ENCODE assay signal across 14 cellular contexts in genomic region chr9:87594218-87594617, GRCh38.
DNase-seq lines count a peak whose midpoint lies in the region; ATAC-seq and TF ChIP-seq lines count a peak whose summit lies in the region.
"Had no signal": no experiment of that assay in that cellular context is flagged by ENCODE, and none has a peak within 500 bp of the region (broad histone marks: within the 10 kb centered on the region; RNA-seq: fewer than 3 reads in every experiment).

No MANE protein-coding gene starts in this region.

- ATAC-seq in gastroesophageal sphincter, result no peak
- ATAC-seq in GM19455 (IDR thresholded peaks at IDR 0.05; ENCODE audit: unreplicated experiment), result no peak
- ATAC-seq in HG02981 (IDR thresholded peaks at IDR 0.05; ENCODE audit: unreplicated experiment), result no peak
- ATAC-seq: left ventricle myocardium superior had no signal

- no peak for TF ChIP-seq POLR2A in gastroesophageal sphincter (IDR thresholded peaks at IDR 0.05)

- 30 to 63% methylated on average over 1 to 2 of the region's 4 CpGs for WGBS in gastroesophageal sphincter (ENCODE audit: low coverage in 1 of 2), 2 donors

- H3K27me3 ChIP-seq in gastroesophageal sphincter, result no peaks in the 10 kb centered on the region

- H3K36me3 ChIP-seq in gastroesophageal sphincter, result no peaks in the 10 kb centered on the region

- no peak overlapping the region for H3K4me3 ChIP-seq in gastroesophageal sphincter

- H3K4me1 ChIP-seq in gastroesophageal sphincter, result peaks cover 25 to 76% (median 56%) of the 10 kb centered on the region in 3 donors

- H3K9me3 ChIP-seq in gastroesophageal sphincter, result no peaks in the 10 kb centered on the region

- peak; percentile 68 for DNase-seq in Daoy (ENCODE audit: low read depth)
- peak; percentile 81 for DNase-seq in amniotic epithelial cell (ENCODE audit: low read depth)
- peak; percentile 92 for DNase-seq in renal cortical epithelial cell (ENCODE audit: low read depth)
- no peak for DNase-seq in HCEC 1CT
- DNase-seq in NCI-H2107 (lab: John Stamatoyannopoulos, UW), result no peak
- DNase-seq: activated naive CD4-positive, alpha-beta T cell treated with Interleukin-2 at 50 U/mL for 16 hours; caudate nucleus; left ventricle myocardium superior; NCI-H1048; NCI-H2227 treated with DMSO at 0.1 percent for 48 hours; small intestine had no signal

- TF ChIP-seq CTCF in gastroesophageal sphincter (IDR thresholded peaks at IDR 0.05), result no peak

- no peak for TF ChIP-seq EP300 in gastroesophageal sphincter (IDR thresholded peaks at IDR 0.05)

- H3K27ac ChIP-seq in gastroesophageal sphincter, result peak overlapping the region; percentile 57 to 87 (median 82)

Comparison
In these comparisons a context has a peak if more than half of its experiments do, and no peak if none do; other contexts are left out.
1. DNase-seq: peak in Daoy (single experiment), amniotic epithelial cell (single experiment) and renal cortical epithelial cell (single experiment); none in HCEC 1CT (single experiment) and NCI-H2107 (single experiment).